1 cellular context compared by ENCODE assay signal in the genomic region with DNA sequence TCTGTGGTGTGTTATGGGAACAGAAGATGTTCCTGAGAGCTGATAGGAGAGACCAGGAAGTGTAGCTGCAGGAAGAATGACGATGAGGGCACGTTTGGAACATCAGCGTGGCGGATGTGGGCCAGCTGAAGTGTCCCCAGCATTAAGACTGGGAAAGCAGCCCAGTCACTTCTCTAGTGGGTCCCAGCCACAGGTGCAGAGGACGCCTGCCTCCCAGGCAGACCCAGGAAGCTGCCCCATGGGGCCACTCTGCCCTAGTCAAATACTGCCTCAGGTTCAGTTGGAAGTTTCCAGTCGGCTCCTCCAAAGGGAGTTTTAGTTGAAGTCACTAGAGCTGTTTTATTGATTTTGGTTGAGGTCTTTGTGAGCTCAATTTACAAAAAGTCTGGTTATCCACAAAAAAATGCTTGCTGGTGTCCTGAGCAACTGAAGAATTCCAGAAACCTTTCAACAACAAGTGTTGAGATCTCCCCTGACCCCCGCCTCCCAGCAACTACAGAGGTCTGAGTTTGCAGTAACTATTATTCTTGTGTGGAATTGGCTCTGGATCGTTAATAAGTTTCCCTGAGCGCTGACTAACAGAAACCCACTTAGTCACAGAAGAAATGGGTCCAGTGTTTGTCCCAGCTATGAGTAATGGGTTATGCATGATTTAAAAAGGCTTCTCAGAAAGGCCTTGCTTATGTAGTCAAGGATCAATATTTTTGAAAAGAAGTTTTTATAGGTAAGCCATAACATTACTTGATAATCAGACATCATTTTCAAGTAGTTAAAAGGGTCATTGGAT.
TF ChIP-seq lines count a peak whose summit lies in the region.

No MANE protein-coding gene starts in this region.

TF ChIP-seq in HepG2, 621 proteins besides CTCF, POLR2A, EP300 and RAD21 (continued from another document):
- TF ChIP-seq PRPF4 (IDR thresholded peaks at IDR 0.05; ENCODE audit: low read depth, low read length, poor library complexity, severe bottlenecking) (no peak), ZNF569 (CRISPR knock-in tag; IDR thresholded peaks at IDR 0.05; ENCODE audit: borderline replicate concordance) (no peak), NBN (conservative IDR thresholded peaks at IDR 0.05) (no peak), NFYC (CRISPR knock-in tag; IDR thresholded peaks at IDR 0.05) (no peak), ZFYVE20 (CRISPR knock-in tag; IDR thresholded peaks at IDR 0.05; ENCODE audit: borderline replicate concordance, low read depth) (no peak), CEBPG (CRISPR knock-in tag; IDR thresholded peaks at IDR 0.05) (no peak), PITX1 (CRISPR knock-in tag; IDR thresholded peaks at IDR 0.05) (peak; percentile 76; the same call in 1 of the 2 replicates), TRIM24 (CRISPR knock-in tag; IDR thresholded peaks at IDR 0.05) (no peak), REL (CRISPR knock-in tag; conservative IDR thresholded peaks at IDR 0.05) (no peak), ZNF678 (CRISPR knock-in tag; IDR thresholded peaks at IDR 0.05) (no peak), ZNF10 (CRISPR knock-in tag; IDR thresholded peaks at IDR 0.05; ENCODE audit: borderline replicate concordance, low read depth) (no peak), RBAK (CRISPR knock-in tag; IDR thresholded peaks at IDR 0.05) (no peak), NFE2 (CRISPR knock-in tag; IDR thresholded peaks at IDR 0.05) (no peak), ARHGAP35 (CRISPR knock-in tag; IDR thresholded peaks at IDR 0.05; ENCODE audit: borderline replicate concordance) (no peak)
- TF ChIP-seq, protein P1, sequence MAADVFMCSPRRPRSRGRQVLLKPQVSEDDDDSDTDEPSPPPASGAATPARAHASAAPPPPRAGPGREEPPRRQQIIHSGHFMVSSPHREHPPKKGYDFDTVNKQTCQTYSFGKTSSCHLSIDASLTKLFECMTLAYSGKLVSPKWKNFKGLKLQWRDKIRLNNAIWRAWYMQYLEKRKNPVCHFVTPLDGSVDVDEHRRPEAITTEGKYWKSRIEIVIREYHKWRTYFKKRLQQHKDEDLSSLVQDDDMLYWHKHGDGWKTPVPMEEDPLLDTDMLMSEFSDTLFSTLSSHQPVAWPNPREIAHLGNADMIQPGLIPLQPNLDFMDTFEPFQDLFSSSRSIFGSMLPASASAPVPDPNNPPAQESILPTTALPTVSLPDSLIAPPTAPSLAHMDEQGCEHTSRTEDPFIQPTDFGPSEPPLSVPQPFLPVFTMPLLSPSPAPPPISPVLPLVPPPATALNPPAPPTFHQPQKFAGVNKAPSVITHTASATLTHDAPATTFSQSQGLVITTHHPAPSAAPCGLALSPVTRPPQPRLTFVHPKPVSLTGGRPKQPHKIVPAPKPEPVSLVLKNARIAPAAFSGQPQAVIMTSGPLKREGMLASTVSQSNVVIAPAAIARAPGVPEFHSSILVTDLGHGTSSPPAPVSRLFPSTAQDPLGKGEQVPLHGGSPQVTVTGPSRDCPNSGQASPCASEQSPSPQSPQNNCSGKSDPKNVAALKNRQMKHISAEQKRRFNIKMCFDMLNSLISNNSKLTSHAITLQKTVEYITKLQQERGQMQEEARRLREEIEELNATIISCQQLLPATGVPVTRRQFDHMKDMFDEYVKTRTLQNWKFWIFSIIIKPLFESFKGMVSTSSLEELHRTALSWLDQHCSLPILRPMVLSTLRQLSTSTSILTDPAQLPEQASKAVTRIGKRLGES (CRISPR knock-in tag; IDR thresholded peaks at IDR 0.05; ENCODE audit: borderline replicate concordance), result no peak
- TF ChIP-seq, protein P2, sequence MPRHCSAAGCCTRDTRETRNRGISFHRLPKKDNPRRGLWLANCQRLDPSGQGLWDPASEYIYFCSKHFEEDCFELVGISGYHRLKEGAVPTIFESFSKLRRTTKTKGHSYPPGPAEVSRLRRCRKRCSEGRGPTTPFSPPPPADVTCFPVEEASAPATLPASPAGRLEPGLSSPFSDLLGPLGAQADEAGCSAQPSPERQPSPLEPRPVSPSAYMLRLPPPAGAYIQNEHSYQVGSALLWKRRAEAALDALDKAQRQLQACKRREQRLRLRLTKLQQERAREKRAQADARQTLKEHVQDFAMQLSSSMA (CRISPR knock-in tag; IDR thresholded peaks at IDR 0.05), result 0 out of 2 replicates have a peak, but pooled peaks have one; percentile 24
